ENCODE assay signal across 7 cellular contexts in the genomic region with DNA sequence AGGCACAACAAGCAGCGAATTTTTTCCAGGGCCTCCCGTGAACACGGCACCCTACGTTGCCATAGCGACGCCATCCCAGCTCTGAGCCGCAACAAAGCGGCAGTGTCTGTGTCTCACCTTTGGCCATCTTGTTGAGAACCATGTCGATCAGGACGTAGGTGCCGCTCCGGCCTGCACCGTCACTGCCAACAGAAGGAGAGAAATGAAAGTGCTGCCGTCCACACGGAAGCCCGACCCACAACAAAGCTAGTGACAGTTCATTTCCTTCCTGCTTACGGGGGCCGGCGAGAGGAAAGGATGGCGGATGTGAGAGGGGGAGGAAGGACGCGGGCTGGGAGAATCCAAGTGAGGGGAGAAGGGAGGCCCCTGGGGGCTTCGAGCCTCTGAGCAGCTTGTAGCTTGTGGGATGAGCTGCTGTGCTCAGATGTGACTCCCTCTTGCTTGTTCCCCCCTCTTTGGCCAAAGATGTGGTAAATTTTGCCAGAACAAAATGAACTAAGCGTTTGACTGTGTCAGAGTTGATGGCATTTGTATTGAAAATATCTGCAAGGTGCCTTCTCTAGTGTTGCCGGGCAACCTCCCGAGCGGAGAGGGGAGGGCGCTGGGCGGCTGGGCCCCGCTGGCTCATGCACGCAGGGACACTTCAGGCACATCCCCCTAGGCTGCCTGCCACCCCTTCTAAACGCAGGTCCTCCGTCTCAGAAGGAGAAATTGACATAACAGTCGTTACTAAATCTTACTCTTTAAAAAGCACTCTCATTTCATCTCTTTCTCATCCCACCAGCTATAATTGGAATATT.
DNase-seq lines count a peak whose midpoint lies in the region; TF ChIP-seq lines count a peak whose summit lies in the region.

No MANE protein-coding gene starts in this region.

- H3K27me3 ChIP-seq in KMS-11 (ENCODE audit: insufficient read depth, low read depth), result peaks cover 45% of the 10 kb centered on the region

- DNase-seq in GM20000 (ENCODE audit: low spot score), result peak; percentile 67
- peak; percentile 56 to 61 for DNase-seq in activated CD4-positive, alpha-beta T cell treated with anti-CD3 and anti-CD28 coated beads, Interleukin-2, amount 50 U/mL, for 48 hours
- peak; percentile 37 for DNase-seq in effector CD8-positive, alpha-beta T cell (lab: John Stamatoyannopoulos, UW)
- peak in 1 of 2 experiments; percentile 47 for DNase-seq in mesothelial cell of epicardium (ENCODE audit: low spot score in 2 of 2, unreplicated experiment in 2 of 2)
- peak; percentile 18 for DNase-seq in stimulated activated CD8-positive, alpha-beta memory T cell treated with anti-CD3 and anti-CD28 coated beads, Interleukin-15, amount 100 ng/mL, for 1 hour (ENCODE audit: low read depth)
- no peak for DNase-seq in HUDEP-2 (lab: John Stamatoyannopoulos, UW; ENCODE audit: unreplicated experiment in 76 of 76)

- H3K9ac ChIP-seq in KMS-11, result no peak overlapping the region

- no peaks in the 10 kb centered on the region for H4K20me1 ChIP-seq in KMS-11 (ENCODE audit: insufficient read depth)

- peak overlapping the region; percentile 1; the same call in 1 of the 2 replicates for H2AFZ ChIP-seq in KMS-11 (ENCODE audit: low read depth)

- peaks cover 16% of the 10 kb centered on the region for H3K4me1 Mint-ChIP-seq in mesothelial cell of epicardium

- no peak overlapping the region for H3K27ac ChIP-seq in KMS-11

- H3K4me1 ChIP-seq in KMS-11 (ENCODE audit: low read depth, poor library complexity, severe bottlenecking), result no peaks in the 10 kb centered on the region

- no peaks in the 10 kb centered on the region for H3K36me3 ChIP-seq in KMS-11 (ENCODE audit: insufficient read depth)

- no peak for TF ChIP-seq CTCF in GM20000 (IDR thresholded peaks at IDR 0.05; ENCODE audit: extremely low read depth, missing control alignments)
- TF ChIP-seq CTCF in KMS-11 (conservative IDR thresholded peaks at IDR 0.05; ENCODE audit: low read depth, low read length), result no peak
- TF ChIP-seq CTCF in mesothelial cell of epicardium (IDR thresholded peaks at IDR 0.05; ENCODE audit: unreplicated experiment), result no peak

- no peak overlapping the region for H3K4me2 ChIP-seq in KMS-11

- no peak overlapping the region for H3K4me3 ChIP-seq in KMS-11 (IDR thresholded peaks at IDR 0.05; ENCODE audit: insufficient read depth, low read depth, low read length)

- H3K36me3 Mint-ChIP-seq in mesothelial cell of epicardium, result no peaks in the 10 kb centered on the region

- peak overlapping the region; percentile 41 for H3K27ac Mint-ChIP-seq in mesothelial cell of epicardium

- H3K9me3 Mint-ChIP-seq in mesothelial cell of epicardium, result peaks cover 6% of the 10 kb centered on the region

- peak overlapping the region; percentile 82 for H3K4me3 Mint-ChIP-seq in mesothelial cell of epicardium

- H3K27me3 Mint-ChIP-seq in mesothelial cell of epicardium (ENCODE audit: low read depth), result peaks cover 47% of the 10 kb centered on the region

- no peaks in the 10 kb centered on the region for H3K79me2 ChIP-seq in KMS-11 (ENCODE audit: insufficient read depth, low read depth)

Comparison
In these comparisons a context has a peak if more than half of its experiments do, and no peak if none do; other contexts are left out.
1. DNase-seq: peak in GM20000 (single experiment), activated CD4-positive, alpha-beta T cell treated with anti-CD3 and anti-CD28 coated beads, Interleukin-2, amount 50 U/mL, for 48 hours (2 of 2), effector CD8-positive, alpha-beta T cell (single experiment) and stimulated activated CD8-positive, alpha-beta memory T cell treated with anti-CD3 and anti-CD28 coated beads, Interleukin-15, amount 100 ng/mL, for 1 hour (single experiment); none in HUDEP-2 (0 of 76).